ENCODE assay signal across 8 cellular contexts in the genomic region with DNA sequence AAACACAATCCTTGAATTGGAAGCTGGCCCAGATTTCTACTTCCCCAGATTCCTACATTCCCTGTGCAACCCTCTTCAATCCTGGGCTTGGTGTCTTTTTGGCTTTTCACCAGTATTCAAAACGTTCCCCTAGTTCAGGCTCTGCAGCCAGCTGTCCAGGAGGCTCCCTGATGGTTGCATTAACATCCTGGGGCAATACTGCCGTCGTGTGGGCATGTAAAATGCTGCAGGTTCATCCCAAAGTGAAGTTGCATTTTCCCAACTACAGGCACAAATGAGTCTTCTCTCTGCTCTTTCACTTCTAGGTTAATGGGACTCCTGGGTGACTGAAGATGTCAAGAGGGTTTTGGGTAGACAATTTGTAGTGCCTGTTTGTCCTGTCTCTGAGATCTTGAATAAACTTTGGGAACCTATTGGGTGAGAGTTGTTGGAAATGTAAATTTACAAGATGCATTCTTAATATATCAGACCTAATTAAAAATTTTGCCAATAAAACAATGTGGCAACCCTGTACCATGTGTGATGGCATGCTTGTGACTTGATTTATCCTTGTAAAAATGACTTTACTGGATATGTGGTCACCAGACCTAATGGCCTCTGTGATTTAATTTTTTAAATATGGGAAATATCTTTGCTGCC. TPM values are rescaled to one million over a fixed set of nuclear protein-coding genes. Genes with fewer than 3 reads are reported as not detected.
A peak's percentile ranks its signal among the peaks of the same experiment; 100 is the strongest.
DNase-seq lines count a peak whose midpoint lies in the region; ATAC-seq, FAIRE-seq and TF ChIP-seq lines count a peak whose summit lies in the region.

No MANE protein-coding gene starts in this region.

- H3K4me3 Mint-ChIP-seq in activated T-cell treated with anti-CD3 and anti-CD28 coated beads, Interleukin-2, amount 50 U/mL, for 72 hours, result no peak overlapping the region

- no peak overlapping the region for H3K27ac ChIP-seq in Panc1 (ENCODE audit: low read length)
- H3K27ac ChIP-seq in esophagus muscularis mucosa (replicated peaks in 1 of 4), result no peak overlapping the region

- no peak overlapping the region for H3K27ac Mint-ChIP-seq in activated T-cell treated with anti-CD3 and anti-CD28 coated beads, Interleukin-2, amount 50 U/mL, for 72 hours

- POLR2A ChIA-PET in Panc1 (lab: Charles Lee), result no interaction called here

- 3% methylated on average over 3 of the region's 3 CpGs for WGBS in esophagus muscularis mucosa

- DNase-seq in AG09319 (ENCODE audit: extremely low read depth, low read depth) (no peak), GM12892 (ENCODE audit: insufficient read length) (no peak), Panc1 (ENCODE audit: low read depth, low spot score) (peak; percentile 28), foreskin fibroblast (peak in 1 of 2 donors; percentile 12), frontal cortex (ENCODE audit: low spot score in 2 of 2) (no peak), esophagus muscularis mucosa (ENCODE audit: extremely low spot score) (no peak)
- no peak for DNase-seq in activated T-cell treated with anti-CD3 and anti-CD28 coated beads, Interleukin-2, amount 50 U/mL, for 72 hours

- FAIRE-seq in GM12892 (lab: Jason Lieb, UNC), result peak; percentile 51
- no peak for FAIRE-seq in frontal cortex (lab: Jason Lieb, UNC)

- TF ChIP-seq CTCF in AG09319 (IDR thresholded peaks at IDR 0.05; ENCODE audit: low read depth, low read length) (peak; percentile 25), Panc1 (IDR thresholded peaks at IDR 0.05) (peak; percentile 82), foreskin fibroblast (IDR thresholded peaks at IDR 0.05; ENCODE audit: low read depth, low read length) (peak; percentile 59), esophagus muscularis mucosa (IDR thresholded peaks at IDR 0.05) (peak in 1 of 3 experiments; percentile 24)

- in situ Hi-C loops in Panc1 (cut with HindIII; ENCODE audit: low pct_unique_long_range_greater_than_20kb, low sequenced_read_pairs), result no loop called here

- H3K27me3 Mint-ChIP-seq in activated T-cell treated with anti-CD3 and anti-CD28 coated beads, Interleukin-2, amount 50 U/mL, for 72 hours (ENCODE audit: low read depth), result peaks cover 13% of the 10 kb centered on the region

- no TSS peak for BruUV-seq in Panc1 (replicated peaks; lab: Mats Ljungman, UMichigan)

- CTCF ChIA-PET in Panc1 (lab: Charles Lee), result no interaction called here

- no peak for ATAC-seq in Panc1
- no peak for ATAC-seq in activated T-cell treated with anti-CD3 and anti-CD28 coated beads, Interleukin-2, amount 50 U/mL, for 72 hours (replicated peaks in 1 of 2)
- no peak for ATAC-seq in HG02623 (IDR thresholded peaks at IDR 0.05; ENCODE audit: unreplicated experiment)

- intact Hi-C loops in Panc1 (cut with micrococcal nuclease; ENCODE audit: unreplicated experiment), result loop anchor here (5.0 kb wide), 1 partner anchor 685 kb away; no protein-coding TSS in a partner anchor
- intact Hi-C loops in esophagus muscularis mucosa (cut with DNase I), result no loop called here

- H3K9me3 ChIP-seq in Panc1 (ENCODE audit: control insufficient read depth, insufficient read depth, low read depth, low read length) (no peaks in the 10 kb centered on the region), esophagus muscularis mucosa (no peaks in the 10 kb centered on the region)

- TF ChIP-seq POLR2A in GM12892 (IDR thresholded peaks at IDR 0.05; ENCODE audit: low read depth, low read length), result no peak
- no peak for TF ChIP-seq POLR2A in esophagus muscularis mucosa (IDR thresholded peaks at IDR 0.05; ENCODE audit: low read depth)

- H3K36me3 Mint-ChIP-seq in activated T-cell treated with anti-CD3 and anti-CD28 coated beads, Interleukin-2, amount 50 U/mL, for 72 hours (ENCODE audit: insufficient read depth in 2 of 2), result no peaks in the 10 kb centered on the region

- no peaks in the 10 kb centered on the region for H3K4me1 Mint-ChIP-seq in activated T-cell treated with anti-CD3 and anti-CD28 coated beads, Interleukin-2, amount 50 U/mL, for 72 hours (ENCODE audit: low read depth)

- no peak for TF ChIP-seq EP300 in esophagus muscularis mucosa (IDR thresholded peaks at IDR 0.05)

- H3K4me3 ChIP-seq in Panc1 (ENCODE audit: low read depth in 2 of 2, low read length in 2 of 2), result no peak overlapping the region
- H3K4me3 ChIP-seq in foreskin fibroblast (ENCODE audit: low read depth in 1 of 2, low read length in 2 of 2), result no peak overlapping the region
- H3K4me3 ChIP-seq in esophagus muscularis mucosa, result no peak overlapping the region

- H3K36me3 ChIP-seq in Panc1 (ENCODE audit: control insufficient read depth, insufficient read depth, low read length) (no peaks in the 10 kb centered on the region), esophagus muscularis mucosa (no peaks in the 10 kb centered on the region)

- no peaks in the 10 kb centered on the region for H3K4me1 ChIP-seq in Panc1 (ENCODE audit: control insufficient read depth, insufficient read depth, low read length)
- H3K4me1 ChIP-seq in esophagus muscularis mucosa, result no peaks in the 10 kb centered on the region

- H3K27me3 ChIP-seq in Panc1 (ENCODE audit: control insufficient read depth, insufficient read depth, low read length) (peaks cover 10% of the 10 kb centered on the region; the same call in 1 of the 2 replicates), esophagus muscularis mucosa (peaks cover 0 to 5% (median 0%) of the 10 kb centered on the region in 4 donors)

- no peaks in the 10 kb centered on the region for H3K9me3 Mint-ChIP-seq in activated T-cell treated with anti-CD3 and anti-CD28 coated beads, Interleukin-2, amount 50 U/mL, for 72 hours

RNA-seq across cellular contexts. Expression of a gene that starts 28.6 kb away (rescaled TPM):
- polyA plus RNA-seq in GM12892 (2012; ENCODE audit: missing spikeins), result not detected
- total RNA-seq in Panc1 (2021; ENCODE audit: unreplicated experiment), result not detected
- polyA plus RNA-seq in Panc1 (2012; ENCODE audit: insufficient read length), result not detected
- not detected for total RNA-seq in frontal cortex
- not detected for total RNA-seq in activated T-cell treated with anti-CD3 and anti-CD28 coated beads, Interleukin-2, amount 50 U/mL, for 72 hours
- total RNA-seq in esophagus muscularis mucosa, result not detected
